In genomic region chr12:120007272-120007671, GRCh38 we compare ENCODE assay signal across 13 cellular contexts. TPM values are rescaled to one million over a fixed set of nuclear protein-coding genes. Genes with fewer than 3 reads are reported as not detected.
DNase-seq lines count a peak whose midpoint lies in the region; ATAC-seq and TF ChIP-seq lines count a peak whose summit lies in the region.
"Had no signal": no experiment of that assay in that cellular context is flagged by ENCODE, and none has a peak within 500 bp of the region (broad histone marks: within the 10 kb centered on the region; RNA-seq: fewer than 3 reads in every experiment).

No MANE protein-coding gene starts in this region.

- no peaks in the 10 kb centered on the region for H3K36me3 ChIP-seq in smooth muscle cell (ENCODE audit: low read depth)
- H3K36me3 ChIP-seq: gastroesophageal sphincter, upper lobe of left lung had no signal

- TF ChIP-seq CTCF in smooth muscle cell (IDR thresholded peaks at IDR 0.05; ENCODE audit: borderline replicate concordance, insufficient read depth, poor library complexity, severe bottlenecking), result no peak

- H3K4me1 ChIP-seq in smooth muscle cell (ENCODE audit: low read depth), result peaks cover 5% of the 10 kb centered on the region
- H3K4me1 ChIP-seq: gastroesophageal sphincter, upper lobe of left lung had no signal

- H3K4me1 Mint-ChIP-seq in T-helper 1 cell treated with Interleukin-12 subunit alpha and Interleukin-12 subunit beta and Interleukin-4 antibody, amounts not matched to agents 30 μg/mL and 1 μg/mL, for 36 hours (ENCODE audit: low read depth), result peaks cover 58% of the 10 kb centered on the region
- peaks cover 92% of the 10 kb centered on the region for H3K4me1 Mint-ChIP-seq in activated T-cell treated with anti-CD3 and anti-CD28 coated beads, Interleukin-2, amount 50 U/mL, for 72 hours (ENCODE audit: low read depth)
- peaks cover 27 to 70% (median 62%) of the 10 kb centered on the region in 4 donors for H3K4me1 Mint-ChIP-seq in naive thymus-derived CD8-positive, alpha-beta T cell
- H3K4me1 Mint-ChIP-seq in stimulated activated naive CD8-positive, alpha-beta T cell treated with anti-CD3 and anti-CD28 coated beads, Interleukin-15, Interleukin-2, amounts not matched to agents 100 ng/mL and 50 ng/mL, for 24 hours (ENCODE audit: low read depth), result peaks cover 92% of the 10 kb centered on the region
- H3K4me1 Mint-ChIP-seq: nephron had no signal

- H3K27ac Mint-ChIP-seq in T-helper 1 cell treated with Interleukin-12 subunit alpha and Interleukin-12 subunit beta and Interleukin-4 antibody, amounts not matched to agents 30 μg/mL and 1 μg/mL, for 36 hours, result peak overlapping the region; percentile 91
- H3K27ac Mint-ChIP-seq in activated T-cell treated with anti-CD3 and anti-CD28 coated beads, Interleukin-2, amount 50 U/mL, for 72 hours, result peak overlapping the region; percentile 99
- peak overlapping the region; percentile 83 to 96 (median 92) for H3K27ac Mint-ChIP-seq in naive thymus-derived CD8-positive, alpha-beta T cell
- peak overlapping the region; percentile 99 for H3K27ac Mint-ChIP-seq in stimulated activated naive CD8-positive, alpha-beta T cell treated with anti-CD3 and anti-CD28 coated beads, Interleukin-15, Interleukin-2, amounts not matched to agents 100 ng/mL and 50 ng/mL, for 24 hours
- H3K27ac Mint-ChIP-seq: nephron had no signal

- no peaks in the 10 kb centered on the region for H3K27me3 ChIP-seq in smooth muscle cell (ENCODE audit: low read depth)
- H3K27me3 ChIP-seq: upper lobe of left lung had no signal

- H3K79me2 ChIP-seq in smooth muscle cell (ENCODE audit: low read depth), result no peaks in the 10 kb centered on the region

- H3K9ac ChIP-seq in smooth muscle cell (ENCODE audit: low read depth), result no peak overlapping the region

- no peak overlapping the region for H3K4me2 ChIP-seq in smooth muscle cell

- peak; percentile 76 to 78 for DNase-seq in activated T-cell treated with anti-CD3 and anti-CD28 coated beads, Interleukin-2, amount 50 U/mL, for 72 hours
- peak; percentile 47 to 89 (median 76) for DNase-seq in naive thymus-derived CD8-positive, alpha-beta T cell
- DNase-seq in GM03348 (ENCODE audit: low spot score) (no peak), NCI-H2081 (lab: John Stamatoyannopoulos, UW) (no peak), smooth muscle cell (lab: John Stamatoyannopoulos, UW; ENCODE audit: unreplicated experiment) (no peak), SKM-1 treated with dmso at 0.1 percent for 144 hours (lab: John Stamatoyannopoulos, UW; ENCODE audit: unreplicated experiment) (no peak)
- DNase-seq: H9 had no signal

- WGBS in smooth muscle cell (ENCODE audit: low lambda C conversion rate), result 51% methylated on average over 3 of the region's 3 CpGs

- no peaks in the 10 kb centered on the region for H3K9me3 Mint-ChIP-seq in T-helper 1 cell treated with Interleukin-12 subunit alpha and Interleukin-12 subunit beta and Interleukin-4 antibody, amounts not matched to agents 30 μg/mL and 1 μg/mL, for 36 hours
- H3K9me3 Mint-ChIP-seq in activated T-cell treated with anti-CD3 and anti-CD28 coated beads, Interleukin-2, amount 50 U/mL, for 72 hours, result no peaks in the 10 kb centered on the region
- H3K9me3 Mint-ChIP-seq in naive thymus-derived CD8-positive, alpha-beta T cell, result no peaks in the 10 kb centered on the region
- H3K9me3 Mint-ChIP-seq in stimulated activated naive CD8-positive, alpha-beta T cell treated with anti-CD3 and anti-CD28 coated beads, Interleukin-15, Interleukin-2, amounts not matched to agents 100 ng/mL and 50 ng/mL, for 24 hours, result no peaks in the 10 kb centered on the region
- H3K9me3 Mint-ChIP-seq: H9, nephron had no signal

- no peak overlapping the region for H3K4me3 ChIP-seq in smooth muscle cell
- H3K4me3 ChIP-seq: gastroesophageal sphincter, K562, upper lobe of left lung had no signal

- H3K27me3 Mint-ChIP-seq in T-helper 1 cell treated with Interleukin-12 subunit alpha and Interleukin-12 subunit beta and Interleukin-4 antibody, amounts not matched to agents 30 μg/mL and 1 μg/mL, for 36 hours (ENCODE audit: low read depth), result no peaks in the 10 kb centered on the region
- H3K27me3 Mint-ChIP-seq in activated T-cell treated with anti-CD3 and anti-CD28 coated beads, Interleukin-2, amount 50 U/mL, for 72 hours (ENCODE audit: low read depth), result no peaks in the 10 kb centered on the region
- no peaks in the 10 kb centered on the region for H3K27me3 Mint-ChIP-seq in naive thymus-derived CD8-positive, alpha-beta T cell
- no peaks in the 10 kb centered on the region for H3K27me3 Mint-ChIP-seq in stimulated activated naive CD8-positive, alpha-beta T cell treated with anti-CD3 and anti-CD28 coated beads, Interleukin-15, Interleukin-2, amounts not matched to agents 100 ng/mL and 50 ng/mL, for 24 hours

- POLR2A ChIA-PET in naive thymus-derived CD8-positive, alpha-beta T cell (lab: Charles Lee), result interaction anchor here (0.5 to 8.4 kb wide), 16 partner anchors 8 to 1924 kb away, joined by 3 to 105 read pairs (median 4); partner anchors contain the start of genes BICDL1 and RNU4-1

- H2AFZ ChIP-seq in smooth muscle cell (ENCODE audit: low read depth), result no peak overlapping the region

- H3F3A ChIP-seq in smooth muscle cell (ENCODE audit: low read depth), result no peaks in the 10 kb centered on the region

- no peak overlapping the region for H3K27ac ChIP-seq in smooth muscle cell (ENCODE audit: low read depth)
- H3K27ac ChIP-seq: gastroesophageal sphincter, upper lobe of left lung had no signal

- ATAC-seq in activated T-cell treated with anti-CD3 and anti-CD28 coated beads, Interleukin-2, amount 50 U/mL, for 72 hours (replicated peaks in 1 of 2), result peak; percentile 49 to 55
- ATAC-seq in naive thymus-derived CD8-positive, alpha-beta T cell, result peak; percentile 75 to 86
- ATAC-seq: gastroesophageal sphincter, K562 had no signal

- H3K9me3 ChIP-seq in smooth muscle cell (replicated peaks; ENCODE audit: low read depth), result no peaks in the 10 kb centered on the region
- H3K9me3 ChIP-seq: gastroesophageal sphincter, upper lobe of left lung had no signal

- H3K4me3 Mint-ChIP-seq in T-helper 1 cell treated with Interleukin-12 subunit alpha and Interleukin-12 subunit beta and Interleukin-4 antibody, amounts not matched to agents 30 μg/mL and 1 μg/mL, for 36 hours, result peak overlapping the region; percentile 55
- peak overlapping the region; percentile 83 to 91 for H3K4me3 Mint-ChIP-seq in activated T-cell treated with anti-CD3 and anti-CD28 coated beads, Interleukin-2, amount 50 U/mL, for 72 hours
- H3K4me3 Mint-ChIP-seq in naive thymus-derived CD8-positive, alpha-beta T cell, result peak overlapping the region; percentile 29 to 71 (median 56)
- peak overlapping the region; percentile 72 for H3K4me3 Mint-ChIP-seq in stimulated activated naive CD8-positive, alpha-beta T cell treated with anti-CD3 and anti-CD28 coated beads, Interleukin-15, Interleukin-2, amounts not matched to agents 100 ng/mL and 50 ng/mL, for 24 hours
- H3K4me3 Mint-ChIP-seq: H9, nephron had no signal

- H3K36me3 Mint-ChIP-seq in T-helper 1 cell treated with Interleukin-12 subunit alpha and Interleukin-12 subunit beta and Interleukin-4 antibody, amounts not matched to agents 30 μg/mL and 1 μg/mL, for 36 hours (ENCODE audit: low read depth), result peaks cover 36% of the 10 kb centered on the region
- peaks cover 34 to 44% of the 10 kb centered on the region in 2 donors for H3K36me3 Mint-ChIP-seq in activated T-cell treated with anti-CD3 and anti-CD28 coated beads, Interleukin-2, amount 50 U/mL, for 72 hours (ENCODE audit: insufficient read depth in 2 of 2)
- H3K36me3 Mint-ChIP-seq in naive thymus-derived CD8-positive, alpha-beta T cell, result peaks cover 0 to 15% (median 14%) of the 10 kb centered on the region in 3 donors
- peaks cover 80% of the 10 kb centered on the region for H3K36me3 Mint-ChIP-seq in stimulated activated naive CD8-positive, alpha-beta T cell treated with anti-CD3 and anti-CD28 coated beads, Interleukin-15, Interleukin-2, amounts not matched to agents 100 ng/mL and 50 ng/mL, for 24 hours (ENCODE audit: low read depth)

- no peaks in the 10 kb centered on the region for H4K20me1 ChIP-seq in smooth muscle cell (ENCODE audit: low read depth)

RNA-seq across cellular contexts. Expression of gene BICDL1, which starts 18.2 kb away (rescaled TPM):
- total RNA-seq in activated T-cell treated with anti-CD3 and anti-CD28 coated beads, Interleukin-2, amount 50 U/mL, for 72 hours, result 100 to 1,000 TPM; 154 to 180 TPM
- total RNA-seq in naive thymus-derived CD8-positive, alpha-beta T cell, result 100 to 1,000 TPM; 147 to 157 TPM
- polyA plus RNA-seq in naive thymus-derived CD8-positive, alpha-beta T cell, result 1 to 10 TPM; 1.2 to 1.9 (median 1.4) TPM
- total RNA-seq in smooth muscle cell, result 1.7 and 3.9 TPM in 2 replicates
- 0.43 and 0.74 TPM in 2 replicates for polyA plus RNA-seq in smooth muscle cell

Comparison
In these comparisons a context has a peak if more than half of its experiments do, and no peak if none do; other contexts are left out.
1. DNase-seq: peak in activated T-cell treated with anti-CD3 and anti-CD28 coated beads, Interleukin-2, amount 50 U/mL, for 72 hours (2 of 2) and naive thymus-derived CD8-positive, alpha-beta T cell (10 of 10); none in GM03348 (single experiment), NCI-H2081 (0 of 2), smooth muscle cell (single experiment) and SKM-1 treated with dmso at 0.1 percent for 144 hours (single experiment).
2. RNA of gene BICDL1, which starts 18.2 kb away (total RNA-seq): 154 to 180 TPM in activated T-cell treated with anti-CD3 and anti-CD28 coated beads, Interleukin-2, amount 50 U/mL, for 72 hours and 147 to 157 TPM in naive thymus-derived CD8-positive, alpha-beta T cell; 1.7 to 3.9 TPM in smooth muscle cell; every median in the first group is over 10 times any median in the second.
3. Peak in every context shown above with its lines, with median percentiles within 50 percentile points of each other: H3K27ac Mint-ChIP-seq and H3K4me3 Mint-ChIP-seq.